Comparison of ENCODE assay signal across 1 cellular context in genomic region chr4:101346562-101347266, GRCh38.
A peak's percentile ranks its signal among the peaks of the same experiment; 100 is the strongest.
TF ChIP-seq lines count a peak whose summit lies in the region.

No MANE protein-coding gene starts in this region.

TF ChIP-seq in HepG2, 621 proteins besides CTCF, POLR2A, EP300 and RAD21 (continued from another document and continues in another):
- TF ChIP-seq HNF1A (IDR thresholded peaks at IDR 0.05; ENCODE audit: low read depth) (no peak), HNF1A (CRISPR knock-in tag; IDR thresholded peaks at IDR 0.05; ENCODE audit: borderline replicate concordance) (peak; percentile 47; the same call in 1 of the 2 replicates), ZNF281 (CRISPR knock-in tag; IDR thresholded peaks at IDR 0.05; ENCODE audit: borderline replicate concordance) (peak; percentile 77), ZNF333 (CRISPR knock-in tag; IDR thresholded peaks at IDR 0.05; ENCODE audit: borderline replicate concordance) (0 out of 2 replicates have a peak, but pooled peaks have one; percentile 26), ZNF564 (CRISPR knock-in tag; IDR thresholded peaks at IDR 0.05) (peak; percentile 64; the same call in 1 of the 2 replicates), ZNF782 (CRISPR knock-in tag; IDR thresholded peaks at IDR 0.05; ENCODE audit: borderline replicate concordance) (0 out of 2 replicates have a peak, but pooled peaks have one; percentile 37), ZBTB26 (CRISPR knock-in tag; IDR thresholded peaks at IDR 0.05; ENCODE audit: borderline replicate concordance) (no peak), GFI1 (CRISPR knock-in tag; IDR thresholded peaks at IDR 0.05; ENCODE audit: borderline replicate concordance) (no peak), HOXA5 (CRISPR knock-in tag; IDR thresholded peaks at IDR 0.05) (0 out of 2 replicates have a peak, but pooled peaks have one; percentile 38), IRF9 (CRISPR knock-in tag; IDR thresholded peaks at IDR 0.05; ENCODE audit: borderline replicate concordance) (peak; percentile 10; the same call in 1 of the 2 replicates), ZNF891 (CRISPR knock-in tag; IDR thresholded peaks at IDR 0.05) (peak; percentile 80), ZNF556 (CRISPR knock-in tag; IDR thresholded peaks at IDR 0.05; ENCODE audit: borderline replicate concordance) (0 out of 2 replicates have a peak, but pooled peaks have one; percentile 19), ZNF629 (CRISPR knock-in tag; conservative IDR thresholded peaks at IDR 0.05) (no peak), ZNF710 (CRISPR knock-in tag; IDR thresholded peaks at IDR 0.05; ENCODE audit: borderline replicate concordance) (peak; percentile 40; the same call in 1 of the 2 replicates), HIVEP1 (CRISPR knock-in tag; IDR thresholded peaks at IDR 0.05) (peak; percentile 38; the same call in 1 of the 2 replicates), IRF2 (CRISPR knock-in tag; IDR thresholded peaks at IDR 0.05) (0 out of 2 replicates have a peak, but pooled peaks have one; percentile 23), ARID5B (CRISPR knock-in tag; IDR thresholded peaks at IDR 0.05) (0 out of 2 replicates have a peak, but pooled peaks have one; percentile 12), KLF6 (CRISPR knock-in tag; IDR thresholded peaks at IDR 0.05) (0 out of 2 replicates have a peak, but pooled peaks have one; percentile 24), PHF8 (CRISPR knock-in tag; IDR thresholded peaks at IDR 0.05) (peak; percentile 64), SOX13 (IDR thresholded peaks at IDR 0.05) (no peak), SOX13 (CRISPR knock-in tag; conservative IDR thresholded peaks at IDR 0.05 in 1 of 2, IDR thresholded peaks at IDR 0.05 in 1 of 2) (0 out of 4 replicates have a peak, but pooled peaks of 1 of the 2 experiments have one; percentile 15), ZFP91 (CRISPR knock-in tag; IDR thresholded peaks at IDR 0.05; ENCODE audit: borderline replicate concordance) (0 out of 2 replicates have a peak, but pooled peaks have one; percentile 61), MAFG (CRISPR knock-in tag; IDR thresholded peaks at IDR 0.05) (0 out of 2 replicates have a peak, but pooled peaks have one; percentile 15), ZNF574 (CRISPR knock-in tag; IDR thresholded peaks at IDR 0.05) (peak; percentile 47), MAF1 (CRISPR knock-in tag; IDR thresholded peaks at IDR 0.05; ENCODE audit: borderline replicate concordance) (peak; percentile 33; the same call in 1 of the 2 replicates), HDAC1 (CRISPR knock-in tag; IDR thresholded peaks at IDR 0.05) (peak; percentile 47), ZNF432 (CRISPR knock-in tag; IDR thresholded peaks at IDR 0.05; ENCODE audit: borderline replicate concordance) (no peak), ZNF678 (CRISPR knock-in tag; IDR thresholded peaks at IDR 0.05) (0 out of 2 replicates have a peak, but pooled peaks have one; percentile 46), ZNF44 (CRISPR knock-in tag; IDR thresholded peaks at IDR 0.05) (no peak), NONO (IDR thresholded peaks at IDR 0.05) (no peak), NONO (CRISPR knock-in tag; conservative IDR thresholded peaks at IDR 0.05) (peak; percentile 55), IRX3 (CRISPR knock-in tag; IDR thresholded peaks at IDR 0.05; ENCODE audit: borderline replicate concordance, low read depth) (no peak), ZNF747 (CRISPR knock-in tag; IDR thresholded peaks at IDR 0.05; ENCODE audit: borderline replicate concordance) (0 out of 2 replicates have a peak, but pooled peaks have one; percentile 44), BRD4 (CRISPR knock-in tag; IDR thresholded peaks at IDR 0.05) (peak; percentile 70; the same call in 1 of the 2 replicates), ZNF784 (CRISPR knock-in tag; IDR thresholded peaks at IDR 0.05; ENCODE audit: borderline replicate concordance) (0 out of 2 replicates have a peak, but pooled peaks have one; percentile 15), SAP130 (CRISPR knock-in tag; IDR thresholded peaks at IDR 0.05; ENCODE audit: low read depth) (peak; percentile 53; the same call in 1 of the 2 replicates)
